Comparison of ENCODE assay signal across 8 cellular contexts in the genomic region with DNA sequence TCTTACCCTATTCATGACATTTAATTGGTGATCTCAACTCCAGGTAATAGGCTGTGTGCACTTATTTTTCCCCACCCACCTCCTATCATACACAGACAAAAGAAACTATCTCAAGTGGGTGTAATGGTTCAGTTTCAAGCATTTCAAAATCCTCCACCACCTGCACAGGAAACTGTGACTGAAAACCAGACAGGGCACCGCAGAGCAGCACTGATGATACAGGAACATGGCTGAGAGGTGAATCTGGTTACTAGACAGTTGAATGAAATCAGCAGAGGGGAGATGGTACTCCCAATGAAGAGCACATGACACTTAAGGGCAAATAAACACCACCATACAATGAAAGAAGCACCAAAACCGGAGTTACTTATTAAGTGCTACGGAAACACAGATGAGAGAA.
DNase-seq lines count a peak whose midpoint lies in the region; ATAC-seq and TF ChIP-seq lines count a peak whose summit lies in the region.

No MANE protein-coding gene starts in this region.

- H3K27ac ChIP-seq in Peyer's patch (peak overlapping the region in 3 of 4 donors; percentile 27 to 51 (median 30)), A673 (ENCODE audit: low read depth, low read length, poor library complexity, severe bottlenecking) (no peak overlapping the region), H9 (ENCODE audit: insufficient read length, low read depth, low read length) (no peak overlapping the region)

- H2BK20ac ChIP-seq in H9 (ENCODE audit: low read depth, low read length, poor library complexity, severe bottlenecking), result no peak overlapping the region

- H3K14ac ChIP-seq in H9 (ENCODE audit: insufficient read depth, low read length), result no peak overlapping the region

- peak; percentile 93 for ATAC-seq in GM19043 (IDR thresholded peaks at IDR 0.05; ENCODE audit: low read depth, unreplicated experiment)
- ATAC-seq in HG02970 (IDR thresholded peaks at IDR 0.05; ENCODE audit: low FRiP score, unreplicated experiment), result peak; percentile 99

- H3K9ac ChIP-seq in H9 (ENCODE audit: extremely low read depth, insufficient read length, low read length), result no peak overlapping the region

- H2BK120ac ChIP-seq in H9 (ENCODE audit: low read depth, low read length, poor library complexity, severe bottlenecking), result no peak overlapping the region

- H4K91ac ChIP-seq in H9 (ENCODE audit: insufficient read length, low read depth, low read length), result no peak overlapping the region

- H3K79me1 ChIP-seq in H9 (ENCODE audit: insufficient read depth, low read depth, low read length, poor library complexity, severe bottlenecking), result no peaks in the 10 kb centered on the region

- H2BK12ac ChIP-seq in H9 (ENCODE audit: insufficient read length, low read depth, low read length), result no peak overlapping the region

- H3K27ac Mint-ChIP-seq in activated naive CD8-positive, alpha-beta T cell treated with anti-CD3 and anti-CD28 coated beads for 36 hours, result peak overlapping the region; percentile 88
- H3K27ac Mint-ChIP-seq in H9, result no peak overlapping the region; a peak in 1 of 7 replicates

- no peak overlapping the region for H3K4me2 ChIP-seq in H9 (ENCODE audit: insufficient read depth, insufficient read length, low read length)

- H3T11ph ChIP-seq in H9 (ENCODE audit: low read length), result no peak overlapping the region

- H2BK15ac ChIP-seq in H9 (ENCODE audit: low read depth, low read length), result no peak overlapping the region

- H3K27me3 ChIP-seq in Peyer's patch (no peaks in the 10 kb centered on the region), A673 (replicated peaks; ENCODE audit: insufficient read depth, low read depth, low read length, poor library complexity) (no peaks in the 10 kb centered on the region), H9 (ENCODE audit: insufficient read depth, low read length) (no peaks in the 10 kb centered on the region)

- BruUV-seq in A673 (replicated peaks; lab: Mats Ljungman, UMichigan), result no TSS peak

- H3K4me3 Mint-ChIP-seq in activated naive CD8-positive, alpha-beta T cell treated with anti-CD3 and anti-CD28 coated beads for 36 hours, result peak overlapping the region; percentile 36
- H3K4me3 Mint-ChIP-seq in H9, result no peak overlapping the region

- TF ChIP-seq CTCF in Peyer's patch (IDR thresholded peaks at IDR 0.05), result no peak
- no peak for TF ChIP-seq CTCF in A673 (conservative IDR thresholded peaks at IDR 0.05; ENCODE audit: low read depth, low read length)
- no peak for TF ChIP-seq CTCF in H9 (conservative IDR thresholded peaks at IDR 0.05)

- no peak overlapping the region for H2BK5ac ChIP-seq in H9 (ENCODE audit: insufficient read length, low read length)

- no peak overlapping the region for H3K56ac ChIP-seq in H9 (ENCODE audit: insufficient read length, low read depth, low read length)

- peaks cover 62% of the 10 kb centered on the region for H3K4me1 Mint-ChIP-seq in activated naive CD8-positive, alpha-beta T cell treated with anti-CD3 and anti-CD28 coated beads for 36 hours
- H3K4me1 Mint-ChIP-seq in H9, result no peaks in the 10 kb centered on the region

- no peaks in the 10 kb centered on the region for H3K27me3 Mint-ChIP-seq in activated naive CD8-positive, alpha-beta T cell treated with anti-CD3 and anti-CD28 coated beads for 36 hours
- no peaks in the 10 kb centered on the region for H3K27me3 Mint-ChIP-seq in H9 (ENCODE audit: low read depth)

- H3K9me3 Mint-ChIP-seq in activated naive CD8-positive, alpha-beta T cell treated with anti-CD3 and anti-CD28 coated beads for 36 hours, result peaks cover 12% of the 10 kb centered on the region
- peaks cover 0 to 2% of the 10 kb centered on the region in 2 experiments; a peak in 1 of 5 replicates for H3K9me3 Mint-ChIP-seq in H9

- no peak overlapping the region for H2AFZ ChIP-seq in H9 (ENCODE audit: low read length)

- H4K20me1 ChIP-seq in H9 (ENCODE audit: control insufficient read depth, insufficient read depth, insufficient read length), result no peaks in the 10 kb centered on the region

- no peak overlapping the region for H2AK5ac ChIP-seq in H9 (ENCODE audit: insufficient read length, low read length)

- peaks cover 0 to 35% (median 0%) of the 10 kb centered on the region in 4 donors for H3K4me1 ChIP-seq in Peyer's patch
- peaks cover 8% of the 10 kb centered on the region for H3K4me1 ChIP-seq in A673 (ENCODE audit: insufficient read depth, low read length, poor library complexity, severe bottlenecking)
- H3K4me1 ChIP-seq in H9 (ENCODE audit: insufficient read depth, low read length), result no peaks in the 10 kb centered on the region

- H3K36me3 ChIP-seq in Peyer's patch (no peaks in the 10 kb centered on the region), A673 (ENCODE audit: insufficient read depth, low read length, poor library complexity, severe bottlenecking) (no peaks in the 10 kb centered on the region)

- H4K8ac ChIP-seq in H9 (replicated peaks; ENCODE audit: insufficient read length, low read depth, low read length), result no peak overlapping the region

- TF ChIP-seq POLR2A in Peyer's patch (IDR thresholded peaks at IDR 0.05), result no peak

- H3K79me2 ChIP-seq in H9 (ENCODE audit: insufficient read depth, low read length), result no peaks in the 10 kb centered on the region

- H3K23me2 ChIP-seq in H9 (ENCODE audit: insufficient read length, low read depth, low read length, poor library complexity, severe bottlenecking), result no peaks in the 10 kb centered on the region

- CTCF ChIA-PET in A673 (lab: Charles Lee), result no interaction called here

- peak in 2 of 3 donors; percentile 65 to 82 for DNase-seq in Peyer's patch
- DNase-seq in activated naive CD8-positive, alpha-beta T cell treated with anti-CD3 and anti-CD28 coated beads for 36 hours, result peak; percentile 82
- peak; percentile 52 to 58 for DNase-seq in stimulated activated CD4-positive, alpha-beta T cell treated with anti-CD3 and anti-CD28 coated beads, Interleukin-2, amount 100 ng/mL, for 48 hours
- DNase-seq in A673 (ENCODE audit: low spot score), result no peak
- DNase-seq in H9, result no peak
- no peak for DNase-seq in COR-L47 (lab: John Stamatoyannopoulos, UW)

- H3K4me3 ChIP-seq in Peyer's patch, result no peak overlapping the region
- H3K4me3 ChIP-seq in A673 (ENCODE audit: low read depth, low read length, poor library complexity, severe bottlenecking), result no peak overlapping the region

- no peak overlapping the region for H3K18ac ChIP-seq in H9 (ENCODE audit: insufficient read length, low read depth, low read length)

- WGBS in H9 (ENCODE audit: extremely low coverage, insufficient read length, low lambda C conversion rate), result no CpG with 5 or more reads among the region's 3 CpGs

- H3K9me3 ChIP-seq in Peyer's patch (no peaks in the 10 kb centered on the region), A673 (ENCODE audit: low read depth, low read length, poor library complexity, severe bottlenecking) (peaks cover 4% of the 10 kb centered on the region), H9 (ENCODE audit: control insufficient read depth, low read depth, low read length) (no peaks in the 10 kb centered on the region)

- peaks cover 78% of the 10 kb centered on the region for H3K36me3 Mint-ChIP-seq in activated naive CD8-positive, alpha-beta T cell treated with anti-CD3 and anti-CD28 coated beads for 36 hours
- H3K36me3 Mint-ChIP-seq in H9 (ENCODE audit: insufficient read depth in 1 of 3, low read depth in 3 of 3), result peaks cover 0 to 1% (median 0%) of the 10 kb centered on the region in 3 experiments; a peak in 3 of 7 replicates

- POLR2A ChIA-PET in A673 (lab: Charles Lee; ENCODE audit: low non-redundant PET), result no interaction called here

- intact Hi-C loops in A673 (cut with micrococcal nuclease; ENCODE audit: unreplicated experiment), result no loop called here

- no peak overlapping the region for H3K4ac ChIP-seq in H9 (ENCODE audit: low read depth, low read length)

- H4K5ac ChIP-seq in H9 (ENCODE audit: insufficient read length, low read depth, low read length), result no peak overlapping the region

- no peak overlapping the region for H3K23ac ChIP-seq in H9 (ENCODE audit: insufficient read length, low read depth, low read length)

Comparison
In these comparisons a context has a peak if more than half of its experiments do, and no peak if none do; other contexts are left out.
1. DNase-seq: peak in Peyer's patch (2 of 3), activated naive CD8-positive, alpha-beta T cell treated with anti-CD3 and anti-CD28 coated beads for 36 hours (single experiment) and stimulated activated CD4-positive, alpha-beta T cell treated with anti-CD3 and anti-CD28 coated beads, Interleukin-2, amount 100 ng/mL, for 48 hours (2 of 2); none in A673 (single experiment), H9 (single experiment) and COR-L47 (single experiment).
2. H3K27ac ChIP-seq: peak in Peyer's patch (3 of 4); none in A673 (single experiment) and H9 (single experiment).